ENCODE assay signal across 20 cellular contexts in genomic region chr12:121383601-121384019, GRCh38. TPM values are rescaled to one million over a fixed set of nuclear protein-coding genes. Genes with fewer than 3 reads are reported as not detected.
DNase-seq lines count a peak whose midpoint lies in the region; ATAC-seq, FAIRE-seq and TF ChIP-seq lines count a peak whose summit lies in the region.
"Had no signal": no experiment of that assay in that cellular context is flagged by ENCODE, and none has a peak within 500 bp of the region (broad histone marks: within the 10 kb centered on the region; RNA-seq: fewer than 3 reads in every experiment).

No MANE protein-coding gene starts in this region.

- no peak overlapping the region for H3K27ac Mint-ChIP-seq in neural crest cell (ENCODE audit: unreplicated experiment)
- H3K27ac Mint-ChIP-seq: activated naive CD8-positive, alpha-beta T cell treated with anti-CD3 and anti-CD28 coated beads for 36 hours; activated T-helper 1 cell treated with anti-CD3 and anti-CD28 coated beads, Interleukin-12 subunit alpha, Interleukin-12 subunit beta, Interleukin-2, Interleukin-4 antibody, amounts not matched to agents 30 ng/mL and 10 ng/mL and 1 ng/mL, durations not matched to agents 14 hours and 24 hours and 36 hours had no signal

- no peaks in the 10 kb centered on the region for H3K27me3 ChIP-seq in GM06990 (replicated peaks; ENCODE audit: control insufficient read depth, insufficient read depth, low read length)
- no peaks in the 10 kb centered on the region for H3K27me3 ChIP-seq in K562 (ENCODE audit: control insufficient read depth in 2 of 2, insufficient read depth in 2 of 2, low read length in 2 of 2)
- H3K27me3 ChIP-seq: BLaER1 had no signal

- DNase-seq in GM06990 (ENCODE audit: extremely low read depth, insufficient read length) = no peak
- peak in 1 of 4 experiments; percentile 33 for DNase-seq in K562 (ENCODE audit: extremely low read depth in 1 of 4, low spot score in 3 of 4)
- no peak for DNase-seq in neural crest cell (ENCODE audit: low read depth, low spot score)
- DNase-seq in hepatic stellate cell (ENCODE audit: low spot score) = no peak
- DNase-seq in COLO668 (lab: John Stamatoyannopoulos, UW; ENCODE audit: unreplicated experiment) = no peak
- no peak for DNase-seq in Kasumi-1 (lab: John Stamatoyannopoulos, UW)
- no peak for DNase-seq in GM03348 (ENCODE audit: low spot score)
- DNase-seq: activated CD4-positive, alpha-beta T cell treated with anti-CD3 and anti-CD28 coated beads for 1 hour; activated naive CD8-positive, alpha-beta T cell treated with anti-CD3 and anti-CD28 coated beads for 36 hours; effector memory CD4-positive, alpha-beta T cell; GM23248; head of caudate nucleus; left ventricle myocardium inferior; NCI-H1105 treated with DMSO at 0.1 percent for 48 hours; NCI-H524 had no signal

- no peak overlapping the region for H3K9ac ChIP-seq in K562 (ENCODE audit: insufficient read depth in 1 of 2, low read depth in 2 of 2, low read length in 2 of 2)
- H3K9ac ChIP-seq: BLaER1, GM23248 had no signal

- no peak overlapping the region for H3K4me2 ChIP-seq in K562 (ENCODE audit: insufficient read depth, low read length)
- H3K4me2 ChIP-seq: BLaER1 had no signal

- H3K79me2 ChIP-seq in K562 (ENCODE audit: control insufficient read depth, insufficient read depth, low read length) = no peaks in the 10 kb centered on the region

- no peak for FAIRE-seq in K562 (lab: Jason Lieb, UNC)
- FAIRE-seq: D721Med, GM12878 had no signal

- no peaks in the 10 kb centered on the region for H3K9me3 Mint-ChIP-seq in neural crest cell
- H3K9me3 Mint-ChIP-seq: activated naive CD8-positive, alpha-beta T cell treated with anti-CD3 and anti-CD28 coated beads for 36 hours; activated T-helper 1 cell treated with anti-CD3 and anti-CD28 coated beads, Interleukin-12 subunit alpha, Interleukin-12 subunit beta, Interleukin-2, Interleukin-4 antibody, amounts not matched to agents 30 ng/mL and 10 ng/mL and 1 ng/mL, durations not matched to agents 14 hours and 24 hours and 36 hours had no signal

- TF ChIP-seq RAD21 in K562 (CRISPR knock-in tag; conservative IDR thresholded peaks at IDR 0.05 in 1 of 2, IDR thresholded peaks at IDR 0.05 in 1 of 2) = peak in 1 of 2 experiments; percentile 32; a peak in 1 of 4 replicates

- 25% methylated on average over 9 of the region's 9 CpGs for WGBS in K562 (ENCODE audit: insufficient coverage, low coverage, missing lambda C conversion rate)

- no peaks in the 10 kb centered on the region for H3K27me3 Mint-ChIP-seq in neural crest cell (ENCODE audit: low read depth)
- H3K27me3 Mint-ChIP-seq: activated naive CD8-positive, alpha-beta T cell treated with anti-CD3 and anti-CD28 coated beads for 36 hours had no signal

- H3K9me3 ChIP-seq in HEK293 (ENCODE audit: control insufficient read depth, insufficient read depth, low read depth, low read length) (no peaks in the 10 kb centered on the region), K562 (replicated peaks; ENCODE audit: control insufficient read depth, insufficient read depth, low read depth, low read length) (no peaks in the 10 kb centered on the region)
- H3K9me3 ChIP-seq: BLaER1, left ventricle myocardium inferior had no signal

- H3K27ac ChIP-seq in HEK293 (ENCODE audit: extremely low read depth, low read depth, low read length) (no peak overlapping the region), K562 (ENCODE audit: extremely low read depth, low read depth, low read length) (no peak overlapping the region)
- H3K27ac ChIP-seq: BLaER1, GM23248, left ventricle myocardium inferior had no signal

- H3K36me3 ChIP-seq in GM06990 (ENCODE audit: control insufficient read depth, insufficient read depth, low read length) = no peaks in the 10 kb centered on the region
- H3K36me3 ChIP-seq in HEK293 (ENCODE audit: control insufficient read depth in 2 of 2, insufficient read depth in 1 of 2, low read length in 2 of 2) = no peaks in the 10 kb centered on the region
- H3K36me3 ChIP-seq in K562 (ENCODE audit: control insufficient read depth, insufficient read depth, low read length) = no peaks in the 10 kb centered on the region
- H3K36me3 ChIP-seq: BLaER1, left ventricle myocardium inferior had no signal

- POLR2A ChIA-PET in HEK293 (lab: Yijun Ruan, JAX) (interaction anchor here (0.6 to 2.2 kb wide), 3 partner anchors 9 to 42 kb away, joined by 3 to 5 read pairs (median 4); partner anchors contain the start of gene ANAPC5), K562 (lab: Yijun Ruan, JAX) (interaction anchor here (0.6 to 2.4 kb wide), 5 partner anchors 10 to 32 kb away, joined by 3 to 15 read pairs (median 6); partner anchors contain the start of genes ANAPC5 and RNF34)

- BruUV-seq in K562 (replicated peaks; lab: Mats Ljungman, UMichigan) = no TSS peak

- no peaks in the 10 kb centered on the region for H3K9me1 ChIP-seq in K562 (ENCODE audit: control insufficient read depth, insufficient read depth, low read length)

- intact Hi-C loops in K562 (cut with micrococcal nuclease) = no loop called here

- H3K4me1 Mint-ChIP-seq in neural crest cell = no peaks in the 10 kb centered on the region
- H3K4me1 Mint-ChIP-seq: activated naive CD8-positive, alpha-beta T cell treated with anti-CD3 and anti-CD28 coated beads for 36 hours had no signal

- H3K4me3 ChIP-seq in GM06990 (replicated peaks; ENCODE audit: low read depth, low read length) = no peak overlapping the region
- H3K4me3 ChIP-seq in HEK293 (ENCODE audit: low read depth, low read length) = no peak overlapping the region
- no peak overlapping the region for H3K4me3 ChIP-seq in K562
- H3K4me3 ChIP-seq: BLaER1, GM12878, GM23248, left ventricle myocardium inferior had no signal

- ATAC-seq in K562 = peak; percentile 40
- ATAC-seq: GM12878 had no signal

- TF ChIP-seq EP300 in K562 (IDR thresholded peaks at IDR 0.05; ENCODE audit: low read length) = 0 out of 2 replicates have a peak, but pooled peaks have one; percentile 17

- H2AFZ ChIP-seq in K562 (ENCODE audit: low read depth, low read length) = no peak overlapping the region
- H2AFZ ChIP-seq: GM23248 had no signal

- CTCF ChIA-PET in HEK293 (lab: Yijun Ruan, JAX) = interaction anchor here (0.5 to 1.9 kb wide), 12 partner anchors 8 to 379 kb away, joined by 3 to 6 read pairs (median 3); no protein-coding TSS in a partner anchor
- CTCF ChIA-PET in K562 (lab: Yijun Ruan, JAX; ENCODE audit: low intra/inter-chr PET ratio) = no interaction called here

- no peaks in the 10 kb centered on the region for H3K36me3 Mint-ChIP-seq in neural crest cell (ENCODE audit: low read depth)
- H3K36me3 Mint-ChIP-seq: activated naive CD8-positive, alpha-beta T cell treated with anti-CD3 and anti-CD28 coated beads for 36 hours had no signal

- no peak for TF ChIP-seq POLR2A in K562 (conservative IDR thresholded peaks at IDR 0.05)

- in situ Hi-C loops in K562 (cut with MboI) = no loop called here

- peak; percentile 5 for TF ChIP-seq CTCF in GM06990 (IDR thresholded peaks at IDR 0.05; ENCODE audit: insufficient read depth, low read length, poor library complexity, severe bottlenecking)
- peak; percentile 17; the same call in 1 of the 2 replicates for TF ChIP-seq CTCF in HEK293 (tag by site-specific recombination; IDR thresholded peaks at IDR 0.05)
- peak; percentile 38 to 63 (median 42) for TF ChIP-seq CTCF in K562 (IDR thresholded peaks at IDR 0.05 in 2 of 3, conservative IDR thresholded peaks at IDR 0.05 in 1 of 3; ENCODE audit: insufficient read depth in 2 of 3, low read depth in 1 of 3, low read length in 3 of 3)
- TF ChIP-seq CTCF in neural crest cell (conservative IDR thresholded peaks at IDR 0.05) = peak; percentile 27

- no peaks in the 10 kb centered on the region for H4K20me1 ChIP-seq in K562 (replicated peaks; ENCODE audit: control insufficient read depth, insufficient read depth, low read length)
- H4K20me1 ChIP-seq: BLaER1 had no signal

- H3K4me1 ChIP-seq in HEK293 (ENCODE audit: control insufficient read depth, insufficient read depth, low read length) (no peaks in the 10 kb centered on the region), K562 (replicated peaks in 1 of 2; ENCODE audit: control insufficient read depth in 2 of 2, insufficient read depth in 2 of 2, low read length in 2 of 2) (peaks cover 4% of the 10 kb centered on the region in 2 experiments; a peak in 3 of 5 replicates)
- H3K4me1 ChIP-seq: BLaER1, left ventricle myocardium inferior had no signal

- H3K4me3 Mint-ChIP-seq in neural crest cell = no peak overlapping the region
- H3K4me3 Mint-ChIP-seq: activated naive CD8-positive, alpha-beta T cell treated with anti-CD3 and anti-CD28 coated beads for 36 hours; activated T-helper 1 cell treated with anti-CD3 and anti-CD28 coated beads, Interleukin-12 subunit alpha, Interleukin-12 subunit beta, Interleukin-2, Interleukin-4 antibody, amounts not matched to agents 30 ng/mL and 10 ng/mL and 1 ng/mL, durations not matched to agents 14 hours and 24 hours and 36 hours had no signal

RNA-seq across cellular contexts. Expression of gene RNF34, which starts 16.3 kb away (rescaled TPM):
- 109 and 110 TPM in 2 replicates for total RNA-seq in K562 (2011; cell fraction: chromatin; rRNA removed; ENCODE audit: low replicate concordance)
- 69.5 and 69.6 TPM in 2 replicates for total RNA-seq in K562 (2011; cell fraction: nucleolus; rRNA removed)
- total RNA-seq in K562 (2011; cell fraction: nucleoplasm; rRNA removed) = 118 and 187 TPM in 2 replicates
- total RNA-seq in K562 (2014; rRNA removed) = 68.8 and 120 TPM in 2 replicates
- 47.1 and 48.9 TPM in 2 replicates for total RNA-seq in K562 (2014; rRNA removed; fragmentation: Illumina TruSeq; extraction: Trizol)
- total RNA-seq in K562 (2015; rRNA removed; fragmentation: Illumina TruSeq; extraction: Trizol) = 60.6 and 60.9 TPM in 2 replicates
- total RNA-seq in K562 (2021) = 42.4 and 47.1 TPM in 2 replicates
- 41.7 and 51.0 TPM in 2 replicates for polyA plus RNA-seq in K562 (2011; rRNA removed)
- 27.8 and 35.3 TPM in 2 replicates for polyA plus RNA-seq in K562 (2011; cell fraction: cytosol; rRNA removed)
- 212 and 235 TPM in 2 replicates for polyA plus RNA-seq in K562 (2011; cell fraction: nucleus; rRNA removed)
- polyA plus RNA-seq in K562 (2012) = 43.8 and 80.2 TPM in 2 replicates
- 52.0 and 54.1 TPM in 2 replicates for polyA plus RNA-seq in K562 (2014; fragmentation: Illumina TruSeq; extraction: Trizol)
- 10 to 100 TPM; 65.4 to 88.9 TPM for polyA plus RNA-seq in K562 (2014; fragmentation: Nextera tagmentation; extraction: Ambion mirVana)
- 47.2 and 48.4 TPM in 2 replicates for polyA plus RNA-seq in K562 (2014; rRNA removed)
- polyA minus RNA-seq in K562 (2011; rRNA and poly(A)+ RNA removed) = 63.6 and 90.6 TPM in 2 replicates
- polyA minus RNA-seq in K562 (2011; cell fraction: cytosol; rRNA and poly(A)+ RNA removed) = 32.9 and 33.6 TPM in 2 replicates
- 39.9 and 48.1 TPM in 2 replicates for polyA minus RNA-seq in K562 (2011; cell fraction: nucleus; rRNA and poly(A)+ RNA removed)
- total RNA-seq in neural crest cell = 58.5 and 60.7 TPM in 2 replicates

RNA-seq across cellular contexts. Expression of gene ANAPC5, which starts 31.4 kb away (rescaled TPM):
- 698 and 990 TPM in 2 replicates for total RNA-seq in K562 (2011; cell fraction: chromatin; rRNA removed; ENCODE audit: low replicate concordance)
- 389 and 392 TPM in 2 replicates for total RNA-seq in K562 (2011; cell fraction: nucleolus; rRNA removed)
- total RNA-seq in K562 (2011; cell fraction: nucleoplasm; rRNA removed) = 547 and 619 TPM in 2 replicates
- total RNA-seq in K562 (2014; rRNA removed) (176 and 194 TPM in 2 replicates), K562 (2014; rRNA removed; fragmentation: Illumina TruSeq; extraction: Trizol) (269 and 301 TPM in 2 replicates), K562 (2015; rRNA removed; fragmentation: Illumina TruSeq; extraction: Trizol) (190 and 197 TPM in 2 replicates), K562 (2021) (168 and 169 TPM in 2 replicates), neural crest cell (111 TPM in 2 replicates)
- polyA plus RNA-seq in K562 (2011; rRNA removed) (307 and 315 TPM in 2 replicates), K562 (2014; fragmentation: Illumina TruSeq; extraction: Trizol) (201 and 250 TPM in 2 replicates), K562 (2014; fragmentation: Nextera tagmentation; extraction: Ambion mirVana) (100 to 1,000 TPM; 136 to 181 TPM), K562 (2014; rRNA removed) (207 and 213 TPM in 2 replicates)
- polyA plus RNA-seq in K562 (2011; cell fraction: cytosol; rRNA removed) = 232 and 246 TPM in 2 replicates
- 472 and 632 TPM in 2 replicates for polyA plus RNA-seq in K562 (2011; cell fraction: nucleus; rRNA removed)
- 114 and 144 TPM in 2 replicates for polyA plus RNA-seq in K562 (2012)
- 307 and 339 TPM in 2 replicates for polyA minus RNA-seq in K562 (2011; rRNA and poly(A)+ RNA removed)
- polyA minus RNA-seq in K562 (2011; cell fraction: cytosol; rRNA and poly(A)+ RNA removed) = 97.9 and 140 TPM in 2 replicates
- 212 and 378 TPM in 2 replicates for polyA minus RNA-seq in K562 (2011; cell fraction: nucleus; rRNA and poly(A)+ RNA removed)
